1 cellular context compared by ENCODE assay signal in the genomic region with DNA sequence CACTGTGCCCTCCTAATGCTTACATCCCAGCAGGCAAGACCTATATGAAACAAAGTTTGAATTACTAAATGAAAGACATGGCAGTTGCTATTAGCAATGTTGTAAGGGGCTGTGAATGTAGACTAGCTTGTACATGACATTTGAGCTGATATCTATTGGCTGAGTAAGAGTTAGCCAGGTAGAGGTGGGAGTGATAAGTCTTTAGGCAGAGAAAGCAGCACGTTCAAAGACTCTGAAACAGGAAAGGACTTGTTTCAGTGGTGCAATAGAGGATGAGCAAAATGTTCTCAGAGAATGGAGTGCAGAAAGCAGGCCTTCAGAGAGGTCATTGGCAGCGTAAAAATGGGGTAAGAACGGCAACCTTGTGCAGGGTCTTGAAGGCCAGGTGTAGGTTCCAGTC.
TF ChIP-seq lines count a peak whose summit lies in the region.

No MANE protein-coding gene starts in this region.

TF ChIP-seq in GM12878, 131 proteins besides CTCF, POLR2A, EP300 and RAD21 (continued from another document):
- TF ChIP-seq GABPA (IDR thresholded peaks at IDR 0.05; ENCODE audit: low read depth) (no peak), PAX8 (IDR thresholded peaks at IDR 0.05) (no peak), PML (IDR thresholded peaks at IDR 0.05; ENCODE audit: low read length) (no peak), BRCA1 (IDR thresholded peaks at IDR 0.05; ENCODE audit: low read depth, low read length) (no peak), IKZF2 (IDR thresholded peaks at IDR 0.05) (no peak), USF1 (IDR thresholded peaks at IDR 0.05; ENCODE audit: borderline replicate concordance, extremely low read length, insufficient read depth, low read depth, low read length) (no peak), GATAD2B (conservative IDR thresholded peaks at IDR 0.05; ENCODE audit: low read depth) (no peak), RELA (IDR thresholded peaks at IDR 0.05; ENCODE audit: borderline replicate concordance, partially characterized antibody) (no peak), TCF3 (IDR thresholded peaks at IDR 0.05; ENCODE audit: borderline replicate concordance, insufficient read depth, low read depth, low read length) (no peak), SIN3A (IDR thresholded peaks at IDR 0.05; ENCODE audit: low read depth, low read length) (no peak), TARDBP (IDR thresholded peaks at IDR 0.05; ENCODE audit: borderline replicate concordance) (no peak)
- TF ChIP-seq, protein P1, sequence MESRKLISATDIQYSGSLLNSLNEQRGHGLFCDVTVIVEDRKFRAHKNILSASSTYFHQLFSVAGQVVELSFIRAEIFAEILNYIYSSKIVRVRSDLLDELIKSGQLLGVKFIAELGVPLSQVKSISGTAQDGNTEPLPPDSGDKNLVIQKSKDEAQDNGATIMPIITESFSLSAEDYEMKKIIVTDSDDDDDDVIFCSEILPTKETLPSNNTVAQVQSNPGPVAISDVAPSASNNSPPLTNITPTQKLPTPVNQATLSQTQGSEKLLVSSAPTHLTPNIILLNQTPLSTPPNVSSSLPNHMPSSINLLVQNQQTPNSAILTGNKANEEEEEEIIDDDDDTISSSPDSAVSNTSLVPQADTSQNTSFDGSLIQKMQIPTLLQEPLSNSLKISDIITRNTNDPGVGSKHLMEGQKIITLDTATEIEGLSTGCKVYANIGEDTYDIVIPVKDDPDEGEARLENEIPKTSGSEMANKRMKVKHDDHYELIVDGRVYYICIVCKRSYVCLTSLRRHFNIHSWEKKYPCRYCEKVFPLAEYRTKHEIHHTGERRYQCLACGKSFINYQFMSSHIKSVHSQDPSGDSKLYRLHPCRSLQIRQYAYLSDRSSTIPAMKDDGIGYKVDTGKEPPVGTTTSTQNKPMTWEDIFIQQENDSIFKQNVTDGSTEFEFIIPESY (IDR thresholded peaks at IDR 0.05) = no peak
- TF ChIP-seq, protein P2, sequence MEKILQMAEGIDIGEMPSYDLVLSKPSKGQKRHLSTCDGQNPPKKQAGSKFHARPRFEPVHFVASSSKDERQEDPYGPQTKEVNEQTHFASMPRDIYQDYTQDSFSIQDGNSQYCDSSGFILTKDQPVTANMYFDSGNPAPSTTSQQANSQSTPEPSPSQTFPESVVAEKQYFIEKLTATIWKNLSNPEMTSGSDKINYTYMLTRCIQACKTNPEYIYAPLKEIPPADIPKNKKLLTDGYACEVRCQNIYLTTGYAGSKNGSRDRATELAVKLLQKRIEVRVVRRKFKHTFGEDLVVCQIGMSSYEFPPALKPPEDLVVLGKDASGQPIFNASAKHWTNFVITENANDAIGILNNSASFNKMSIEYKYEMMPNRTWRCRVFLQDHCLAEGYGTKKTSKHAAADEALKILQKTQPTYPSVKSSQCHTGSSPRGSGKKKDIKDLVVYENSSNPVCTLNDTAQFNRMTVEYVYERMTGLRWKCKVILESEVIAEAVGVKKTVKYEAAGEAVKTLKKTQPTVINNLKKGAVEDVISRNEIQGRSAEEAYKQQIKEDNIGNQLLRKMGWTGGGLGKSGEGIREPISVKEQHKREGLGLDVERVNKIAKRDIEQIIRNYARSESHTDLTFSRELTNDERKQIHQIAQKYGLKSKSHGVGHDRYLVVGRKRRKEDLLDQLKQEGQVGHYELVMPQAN (conservative IDR thresholded peaks at IDR 0.05) = no peak
- TF ChIP-seq, protein P3, sequence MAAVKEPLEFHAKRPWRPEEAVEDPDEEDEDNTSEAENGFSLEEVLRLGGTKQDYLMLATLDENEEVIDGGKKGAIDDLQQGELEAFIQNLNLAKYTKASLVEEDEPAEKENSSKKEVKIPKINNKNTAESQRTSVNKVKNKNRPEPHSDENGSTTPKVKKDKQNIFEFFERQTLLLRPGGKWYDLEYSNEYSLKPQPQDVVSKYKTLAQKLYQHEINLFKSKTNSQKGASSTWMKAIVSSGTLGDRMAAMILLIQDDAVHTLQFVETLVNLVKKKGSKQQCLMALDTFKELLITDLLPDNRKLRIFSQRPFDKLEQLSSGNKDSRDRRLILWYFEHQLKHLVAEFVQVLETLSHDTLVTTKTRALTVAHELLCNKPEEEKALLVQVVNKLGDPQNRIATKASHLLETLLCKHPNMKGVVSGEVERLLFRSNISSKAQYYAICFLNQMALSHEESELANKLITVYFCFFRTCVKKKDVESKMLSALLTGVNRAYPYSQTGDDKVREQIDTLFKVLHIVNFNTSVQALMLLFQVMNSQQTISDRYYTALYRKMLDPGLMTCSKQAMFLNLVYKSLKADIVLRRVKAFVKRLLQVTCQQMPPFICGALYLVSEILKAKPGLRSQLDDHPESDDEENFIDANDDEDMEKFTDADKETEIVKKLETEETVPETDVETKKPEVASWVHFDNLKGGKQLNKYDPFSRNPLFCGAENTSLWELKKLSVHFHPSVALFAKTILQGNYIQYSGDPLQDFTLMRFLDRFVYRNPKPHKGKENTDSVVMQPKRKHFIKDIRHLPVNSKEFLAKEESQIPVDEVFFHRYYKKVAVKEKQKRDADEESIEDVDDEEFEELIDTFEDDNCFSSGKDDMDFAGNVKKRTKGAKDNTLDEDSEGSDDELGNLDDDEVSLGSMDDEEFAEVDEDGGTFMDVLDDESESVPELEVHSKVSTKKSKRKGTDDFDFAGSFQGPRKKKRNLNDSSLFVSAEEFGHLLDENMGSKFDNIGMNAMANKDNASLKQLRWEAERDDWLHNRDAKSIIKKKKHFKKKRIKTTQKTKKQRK (IDR thresholded peaks at IDR 0.05; ENCODE audit: low read depth, low read length) = no peak
- TF ChIP-seq, protein P4, sequence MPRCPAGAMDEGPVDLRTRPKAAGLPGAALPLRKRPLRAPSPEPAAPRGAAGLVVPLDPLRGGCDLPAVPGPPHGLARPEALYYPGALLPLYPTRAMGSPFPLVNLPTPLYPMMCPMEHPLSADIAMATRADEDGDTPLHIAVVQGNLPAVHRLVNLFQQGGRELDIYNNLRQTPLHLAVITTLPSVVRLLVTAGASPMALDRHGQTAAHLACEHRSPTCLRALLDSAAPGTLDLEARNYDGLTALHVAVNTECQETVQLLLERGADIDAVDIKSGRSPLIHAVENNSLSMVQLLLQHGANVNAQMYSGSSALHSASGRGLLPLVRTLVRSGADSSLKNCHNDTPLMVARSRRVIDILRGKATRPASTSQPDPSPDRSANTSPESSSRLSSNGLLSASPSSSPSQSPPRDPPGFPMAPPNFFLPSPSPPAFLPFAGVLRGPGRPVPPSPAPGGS (IDR thresholded peaks at IDR 0.05; ENCODE audit: borderline replicate concordance, insufficient read depth, low read depth, low read length, poor library complexity, severe bottlenecking) = no peak
